31 cellular contexts compared by ENCODE assay signal in genomic region chr4:1651609-1652008, GRCh38.
"Had no signal": no experiment of that assay in that cellular context is flagged by ENCODE, and none has a peak within 500 bp of the region (broad histone marks: within the 10 kb centered on the region; RNA-seq: fewer than 3 reads in every experiment).

No MANE protein-coding gene starts in this region.

- H3K4me1 ChIP-seq: colonic mucosa, gastrocnemius medialis, neural progenitor cell, psoas muscle, sigmoid colon, testis, tibial artery, upper lobe of left lung had no signal

- H3K9me3 ChIP-seq: colonic mucosa, gastrocnemius medialis, mucosa of descending colon, ovary, psoas muscle, sigmoid colon, testis, tibial artery, upper lobe of left lung had no signal

- H3K36me3 ChIP-seq: colonic mucosa, gastrocnemius medialis, neural progenitor cell, ovary, sigmoid colon, upper lobe of left lung had no signal

- H3K27ac Mint-ChIP-seq: dendritic cell treated with granulocyte-macrophage colony-stimulating factor and Interleukin-4, amounts not matched to agents 40 ng/mL and 50 ng/mL, for 4 days; endodermal cell; memory B cell; mesothelial cell of epicardium; naive B cell; nephron; neural progenitor cell; stimulated activated memory B cell treated with anti-CD40 and anti-IgM and Interleukin-4, amounts not matched to agents 10 μg/mL and 1 μg/mL and 100 μg/mL, for 72 hours had no signal

- H3K4me1 Mint-ChIP-seq: endodermal cell; memory B cell; mesothelial cell of epicardium; neural progenitor cell; stimulated activated memory B cell treated with anti-CD40 and anti-IgM and Interleukin-4, amounts not matched to agents 10 μg/mL and 1 μg/mL and 100 μg/mL, for 72 hours had no signal

- H3K36me3 Mint-ChIP-seq: naive B cell, neural progenitor cell had no signal

- H3K4me2 ChIP-seq: neural progenitor cell had no signal

- FAIRE-seq: keratinocyte had no signal

- H2AFZ ChIP-seq: neural progenitor cell had no signal

- ATAC-seq: esophagus mucosa; gastrocnemius medialis; left lobe of liver; mucosa of descending colon; psoas muscle; right cardiac atrium; stimulated activated memory B cell treated with anti-CD40 and anti-IgM and Interleukin-4, amounts not matched to agents 10 μg/mL and 1 μg/mL and 100 μg/mL, for 72 hours; stimulated activated naive CD8-positive, alpha-beta T cell treated with anti-CD3 and anti-CD28 coated beads, Interleukin-15, Interleukin-2, amounts not matched to agents 100 U/mL and 50 U/mL, for 24 hours had no signal

- H3K27me3 ChIP-seq: colonic mucosa, gastrocnemius medialis, neural progenitor cell, ovary, sigmoid colon, testis, tibial artery, upper lobe of left lung had no signal

- DNase-seq: colonic mucosa; effector CD8-positive, alpha-beta T cell; endodermal cell; foreskin fibroblast; gastrocnemius medialis; head of caudate nucleus; mucosa of descending colon; naive B cell; nucleus accumbens; ovary; posterior cingulate gyrus; psoas muscle; right cardiac atrium; sigmoid colon; stimulated activated CD4-positive, alpha-beta T cell treated with anti-CD3 and anti-CD28 coated beads, Interleukin-4, amount 100 ng/mL, for 4 hours; stimulated activated naive CD8-positive, alpha-beta T cell treated with anti-CD3 and anti-CD28 coated beads, Interleukin-15, Interleukin-2, amounts not matched to agents 100 U/mL and 50 U/mL, for 24 hours; substantia nigra; testis; tibial artery had no signal

- H3K27ac ChIP-seq: colonic mucosa, epithelial cell of prostate, gastrocnemius medialis, neural progenitor cell, ovary, psoas muscle, sigmoid colon, testis, tibial artery, upper lobe of left lung had no signal

- H3K9me3 Mint-ChIP-seq: dendritic cell treated with granulocyte-macrophage colony-stimulating factor and Interleukin-4, amounts not matched to agents 40 ng/mL and 50 ng/mL, for 4 days; endodermal cell; memory B cell; mesothelial cell of epicardium; naive B cell; nephron; neural progenitor cell; stimulated activated memory B cell treated with anti-CD40 and anti-IgM and Interleukin-4, amounts not matched to agents 10 μg/mL and 1 μg/mL and 100 μg/mL, for 72 hours had no signal

- H3K4me3 Mint-ChIP-seq: dendritic cell treated with granulocyte-macrophage colony-stimulating factor and Interleukin-4, amounts not matched to agents 40 ng/mL and 50 ng/mL, for 4 days; endodermal cell; memory B cell; mesothelial cell of epicardium; naive B cell; nephron; neural progenitor cell; stimulated activated memory B cell treated with anti-CD40 and anti-IgM and Interleukin-4, amounts not matched to agents 10 μg/mL and 1 μg/mL and 100 μg/mL, for 72 hours had no signal

- H3K4me3 ChIP-seq: colonic mucosa, gastrocnemius medialis, lung, mucosa of descending colon, neural progenitor cell, ovary, psoas muscle, sigmoid colon, testis, tibial artery, upper lobe of left lung had no signal

- H3K27me3 Mint-ChIP-seq: dendritic cell treated with granulocyte-macrophage colony-stimulating factor and Interleukin-4, amounts not matched to agents 40 ng/mL and 50 ng/mL, for 4 days; memory B cell; naive B cell; stimulated activated memory B cell treated with anti-CD40 and anti-IgM and Interleukin-4, amounts not matched to agents 10 μg/mL and 1 μg/mL and 100 μg/mL, for 72 hours had no signal

- H3K9ac ChIP-seq: neural progenitor cell had no signal
